9 cellular contexts compared by ENCODE assay signal in genomic region chr6:72740135-72740534, GRCh38.
DNase-seq lines count a peak whose midpoint lies in the region; ATAC-seq, FAIRE-seq and TF ChIP-seq lines count a peak whose summit lies in the region.
"Had no signal": no experiment of that assay in that cellular context is flagged by ENCODE, and none has a peak within 500 bp of the region (broad histone marks: within the 10 kb centered on the region; RNA-seq: fewer than 3 reads in every experiment).

No MANE protein-coding gene starts in this region.

- peaks cover 9% of the 10 kb centered on the region for H3K79me2 ChIP-seq in GM12878 (ENCODE audit: control insufficient read depth, insufficient read depth, low read length)

- H3K4me2 ChIP-seq in GM12878 (ENCODE audit: control insufficient read depth, insufficient read depth), result peak overlapping the region; percentile 81

- no TSS peak for BruUV-seq in GM12878 (replicated peaks; lab: Mats Ljungman, UMichigan)

- peak overlapping the region in 1 of 10 donors; percentile 2 for H3K4me3 Mint-ChIP-seq in naive thymus-derived CD8-positive, alpha-beta T cell
- no peak overlapping the region for H3K4me3 Mint-ChIP-seq in effector memory CD8-positive, alpha-beta T cell

- POLR2A ChIA-PET in GM12878 (lab: Charles Lee), result interaction anchor here (0.7 to 1.9 kb wide), 7 partner anchors 12 to 431 kb away, joined by 3 to 5 read pairs (median 3); no protein-coding TSS in a partner anchor
- POLR2A ChIA-PET in naive thymus-derived CD8-positive, alpha-beta T cell (lab: Charles Lee), result no interaction called here

- H3K27ac ChIP-seq in GM12878 (ENCODE audit: control insufficient read depth, insufficient read depth), result peak overlapping the region; percentile 82
- H3K27ac ChIP-seq: SJCRH30 had no signal

- H3K4me3 ChIP-seq in GM12878, result peak overlapping the region; percentile 50; the same call in 1 of the 2 replicates
- H3K4me3 ChIP-seq: SJCRH30 had no signal

- peak overlapping the region; percentile 39 for H3K9ac ChIP-seq in GM12878 (ENCODE audit: control insufficient read depth, insufficient read depth, low read length)

- 0 out of 2 replicates have a peak, but pooled peaks have one; percentile 14 for TF ChIP-seq RAD21 in GM12878 (IDR thresholded peaks at IDR 0.05; ENCODE audit: insufficient read depth, low read depth, low read length)

- in situ Hi-C loops in GM12878 (cut with MboI), result loop anchor here (5.0 kb wide), 1 partner anchor 113 kb away; no protein-coding TSS in a partner anchor

- H3K27me3 Mint-ChIP-seq in naive thymus-derived CD8-positive, alpha-beta T cell, result no peaks in the 10 kb centered on the region
- H3K27me3 Mint-ChIP-seq in effector memory CD8-positive, alpha-beta T cell, result no peaks in the 10 kb centered on the region

- peaks cover 0 to 3% (median 0%) of the 10 kb centered on the region in 9 donors for H3K9me3 Mint-ChIP-seq in naive thymus-derived CD8-positive, alpha-beta T cell
- H3K9me3 Mint-ChIP-seq in effector memory CD8-positive, alpha-beta T cell, result no peaks in the 10 kb centered on the region

- no peak for FAIRE-seq in GM12878 (lab: Jason Lieb, UNC)

- intact Hi-C loops in GM12878 (cut with micrococcal nuclease; ENCODE audit: unreplicated experiment), result loop anchor here (2.0 to 5.0 kb wide), 3 partner anchors 51 to 118 kb away; partner anchors contain the start of gene KCNQ5

- CTCF ChIA-PET in GM12878 (lab: Yijun Ruan, JAX), result interaction anchor here (1.0 to 2.0 kb wide), 6 partner anchors 41 to 124 kb away, joined by 3 to 9 read pairs (median 4); no protein-coding TSS in a partner anchor

- H4K20me1 ChIP-seq in GM12878 (ENCODE audit: control insufficient read depth, insufficient read depth), result no peaks in the 10 kb centered on the region

- TF ChIP-seq POLR2A in GM12878 (IDR thresholded peaks at IDR 0.05; ENCODE audit: low read depth, low read length), result no peak

- H3K36me3 ChIP-seq in GM12878 (ENCODE audit: control insufficient read depth in 2 of 2, insufficient read depth in 2 of 2, low read length in 1 of 2), result no peaks in the 10 kb centered on the region; a peak in 1 of 4 replicates
- H3K36me3 ChIP-seq: SJCRH30 had no signal

- no peak overlapping the region for H2AFZ ChIP-seq in GM12878 (ENCODE audit: control insufficient read depth, low read depth, low read length)

- peaks cover 23 to 54% (median 37%) of the 10 kb centered on the region in 4 donors for H3K4me1 Mint-ChIP-seq in naive thymus-derived CD8-positive, alpha-beta T cell
- H3K4me1 Mint-ChIP-seq in effector memory CD8-positive, alpha-beta T cell (ENCODE audit: low read depth in 2 of 2), result peaks cover 21 to 31% of the 10 kb centered on the region in 2 donors

- peaks cover 4 to 11% (median 10%) of the 10 kb centered on the region in 3 donors for H3K36me3 Mint-ChIP-seq in naive thymus-derived CD8-positive, alpha-beta T cell
- H3K36me3 Mint-ChIP-seq in effector memory CD8-positive, alpha-beta T cell (ENCODE audit: insufficient read depth), result no peaks in the 10 kb centered on the region

- ATAC-seq in GM18511 (IDR thresholded peaks at IDR 0.05; ENCODE audit: unreplicated experiment) (peak; percentile 88), GM21360 (IDR thresholded peaks at IDR 0.05; ENCODE audit: unreplicated experiment) (peak; percentile 85), HG03103 (IDR thresholded peaks at IDR 0.05; ENCODE audit: low read depth, unreplicated experiment) (peak; percentile 75), GM12878 (peak; percentile 94)
- ATAC-seq in naive thymus-derived CD8-positive, alpha-beta T cell, result no peak
- no peak for ATAC-seq in effector memory CD8-positive, alpha-beta T cell (replicated peaks)

- H3K27me3 ChIP-seq in GM12878 (replicated peaks in 1 of 2; ENCODE audit: control insufficient read depth in 2 of 2, insufficient read depth in 2 of 2, low read length in 1 of 2), result no peaks in the 10 kb centered on the region
- H3K27me3 ChIP-seq: SJCRH30 had no signal

- H3K4me1 ChIP-seq in GM12878 (ENCODE audit: control insufficient read depth, insufficient read depth, low read length), result peaks cover 24% of the 10 kb centered on the region
- H3K4me1 ChIP-seq: SJCRH30 had no signal

- peak overlapping the region in 2 of 10 donors; percentile 43 to 53 for H3K27ac Mint-ChIP-seq in naive thymus-derived CD8-positive, alpha-beta T cell
- H3K27ac Mint-ChIP-seq in effector memory CD8-positive, alpha-beta T cell, result peak overlapping the region in 1 of 2 donors; percentile 25

- WGBS in GM12878 (ENCODE audit: insufficient coverage, insufficient replicate concordance, low lambda C conversion rate, missing lambda C conversion rate), result 4% methylated on average over 2 of the region's 2 CpGs

- peak; percentile 79 to 94 for TF ChIP-seq EP300 in GM12878 (IDR thresholded peaks at IDR 0.05; ENCODE audit: borderline replicate concordance in 1 of 2, control insufficient read depth in 1 of 2, low read depth in 2 of 2, low read length in 2 of 2)

- RAD21 ChIA-PET in GM12878 (lab: Charles Lee; ENCODE audit: unreplicated experiment), result interaction anchor here (0.7 to 3.6 kb wide), 11 partner anchors 9 to 390 kb away, joined by 3 to 29 read pairs (median 4); no protein-coding TSS in a partner anchor

- SMC1A ChIA-PET in GM12878 (lab: Charles Lee; ENCODE audit: uncharacterized antibody, unreplicated experiment), result interaction anchor here (0.8 to 3.4 kb wide), 16 partner anchors 8 to 123 kb away, joined by 3 to 27 read pairs (median 6); no protein-coding TSS in a partner anchor

- H3K9me3 ChIP-seq in GM12878 (replicated peaks; ENCODE audit: control insufficient read depth, insufficient read depth, low read length), result no peaks in the 10 kb centered on the region; the same call in 2 of the 3 replicates
- H3K9me3 ChIP-seq: SJCRH30 had no signal

- DNase-seq in GM12878 (ENCODE audit: low read depth, low spot score) (peak; percentile 90), putamen (ENCODE audit: low spot score) (no peak), hypothalamus (lab: John Stamatoyannopoulos, UW) (no peak)
- no peak for DNase-seq in naive thymus-derived CD8-positive, alpha-beta T cell
- no peak for DNase-seq in effector memory CD8-positive, alpha-beta T cell
- DNase-seq: SJCRH30 had no signal

- no peak for TF ChIP-seq CTCF in GM12878 (IDR thresholded peaks at IDR 0.05 in 2 of 3, conservative IDR thresholded peaks at IDR 0.05 in 1 of 3; ENCODE audit: control insufficient read depth in 2 of 3, extremely low read depth in 1 of 3, insufficient read depth in 1 of 3, low read depth in 3 of 3, low read length in 3 of 3)

TF ChIP-seq in GM12878, 131 proteins besides CTCF, POLR2A, EP300 and RAD21 (continues in another document):
- peak; percentile 76 for TF ChIP-seq BCL3 (IDR thresholded peaks at IDR 0.05; ENCODE audit: borderline replicate concordance, insufficient read depth, low read depth, low read length, poor library complexity, severe bottlenecking)
- peak; percentile 57; the same call in 1 of the 2 replicates for TF ChIP-seq ZNF24 (IDR thresholded peaks at IDR 0.05)
- no peak for TF ChIP-seq NKRF (conservative IDR thresholded peaks at IDR 0.05)
- TF ChIP-seq SREBF1 (IDR thresholded peaks at IDR 0.05; ENCODE audit: low read length), result no peak
- peak; percentile 38; the same call in 1 of the 2 replicates for TF ChIP-seq MXI1 (IDR thresholded peaks at IDR 0.05; ENCODE audit: low read depth, low read length)
- TF ChIP-seq CBX5 (IDR thresholded peaks at IDR 0.05; ENCODE audit: low read depth), result peak; percentile 93
- no peak for TF ChIP-seq MEF2B (IDR thresholded peaks at IDR 0.05; ENCODE audit: partially characterized antibody, poor library complexity, severe bottlenecking)
- no peak for TF ChIP-seq FOS (IDR thresholded peaks at IDR 0.05; ENCODE audit: borderline replicate concordance, extremely low read depth, insufficient read length)
- TF ChIP-seq NFYA (IDR thresholded peaks at IDR 0.05; ENCODE audit: borderline replicate concordance, low read depth, low read length), result no peak
- no peak for TF ChIP-seq RCOR1 (conservative IDR thresholded peaks at IDR 0.05; ENCODE audit: low read depth, low read length)
- TF ChIP-seq TCF3 (IDR thresholded peaks at IDR 0.05; ENCODE audit: borderline replicate concordance, insufficient read depth, low read depth, low read length), result 0 out of 2 replicates have a peak, but pooled peaks have one; percentile 58
- TF ChIP-seq TBL1XR1 (IDR thresholded peaks at IDR 0.05; ENCODE audit: low read depth, low read length), result peak; percentile 69; the same call in 1 of the 2 replicates
- 0 out of 3 replicates have a peak, but pooled peaks have one; percentile 39 for TF ChIP-seq POU2F2 (IDR thresholded peaks at IDR 0.05; ENCODE audit: borderline replicate concordance, low read depth, low read length)
- TF ChIP-seq SIX5 (IDR thresholded peaks at IDR 0.05; ENCODE audit: low read depth, low read length, severe bottlenecking), result no peak
- TF ChIP-seq BACH1 (IDR thresholded peaks at IDR 0.05; ENCODE audit: borderline replicate concordance), result peak; percentile 70; the same call in 1 of the 2 replicates

Comparison
In these comparisons a context has a peak if more than half of its experiments do, and no peak if none do; other contexts are left out.
1. ATAC-seq: peak in GM18511 (single experiment), GM21360 (single experiment), HG03103 (single experiment) and GM12878 (single experiment); none in naive thymus-derived CD8-positive, alpha-beta T cell (0 of 2) and effector memory CD8-positive, alpha-beta T cell (single experiment).